8 cellular contexts compared by ENCODE assay signal in genomic region chr14:21383848-21384493, GRCh38. TPM values are rescaled to one million over a fixed set of nuclear protein-coding genes. Genes with fewer than 3 reads are reported as not detected.
DNase-seq lines count a peak whose midpoint lies in the region; TF ChIP-seq lines count a peak whose summit lies in the region.

Gene SUPT16H, minus strand, starts transcription at chr14:21384019. Its CDS starts 92 bp downstream, at chr14:21383927.

- POLR2A ChIA-PET in HEK293T (lab: Yijun Ruan, JAX): interaction anchor here (0.5 to 1.5 kb wide), 14 partner anchors 9 to 313 kb away, joined by 3 to 10 read pairs (median 4); partner anchors contain the start of genes CHD8 and RAB2B

- peak within 1 kb of the TSS; percentile 91 for H3K27ac ChIP-seq in neuronal stem cell (replicated peaks; ENCODE audit: low read length)

- CTCF ChIA-PET in HEK293T (lab: Yijun Ruan, JAX): interaction anchor here (0.6 kb wide), 2 partner anchors 79 to 142 kb away, joined by 3 read pairs; partner anchors contain the start of gene SALL2

- peaks cover 9 to 82% of the 10 kb centered on the region in 2 donors for H3K36me3 ChIP-seq in neuronal stem cell (replicated peaks in 1 of 2; ENCODE audit: control insufficient read depth in 2 of 2, insufficient read depth in 2 of 2, low read length in 2 of 2)

- no peak within 1 kb of the TSS for H2BK12ac ChIP-seq in neuronal stem cell (ENCODE audit: low read length)

- no peaks in the 10 kb centered on the region for H3K79me1 ChIP-seq in neuronal stem cell (ENCODE audit: low read depth, low read length)

- H2AK5ac ChIP-seq in neuronal stem cell (ENCODE audit: low read depth, low read length): no peak within 1 kb of the TSS

- no peak within 1 kb of the TSS for H2BK5ac ChIP-seq in neuronal stem cell (ENCODE audit: low read length)

- H2BK120ac ChIP-seq in neuronal stem cell (ENCODE audit: low read depth, low read length): no peak within 1 kb of the TSS

- H4K8ac ChIP-seq in neuronal stem cell (ENCODE audit: low read depth, low read length): no peak within 1 kb of the TSS

- DNase-seq in GF-D8 (lab: John Stamatoyannopoulos, UW): peak; percentile 83
- peak; percentile 91 for DNase-seq in HEK293T (ENCODE audit: extremely low spot score)
- DNase-seq in MV-4-11 (lab: John Stamatoyannopoulos, UW): peak; percentile 95
- DNase-seq in SK-MEL-5 (ENCODE audit: low read depth, low spot score): peak; percentile 95
- DNase-seq in activated naive CD4-positive, alpha-beta T cell treated with Interleukin-2 at 50 U/mL for 16 hours: peak; percentile 96
- DNase-seq in foreskin melanocyte: peak; percentile 97
- DNase-seq in neuronal stem cell (ENCODE audit: low spot score): peak; percentile 94

- H3K18ac ChIP-seq in neuronal stem cell (ENCODE audit: low read length): peak within 1 kb of the TSS; percentile 95

- H3K9me3 ChIP-seq in neuronal stem cell (replicated peaks in 1 of 2; ENCODE audit: control insufficient read depth in 2 of 2, insufficient read depth in 1 of 2, low read depth in 1 of 2, low read length in 2 of 2): no peaks in the 10 kb centered on the region

- H4K91ac ChIP-seq in neuronal stem cell (ENCODE audit: low read depth, low read length, poor library complexity): no peak within 1 kb of the TSS

- H3K9ac ChIP-seq in neuronal stem cell (ENCODE audit: low read depth, low read length, poor library complexity): peak within 1 kb of the TSS; percentile 87

- TF ChIP-seq CTCF in subcutaneous adipose tissue (IDR thresholded peaks at IDR 0.05; ENCODE audit: low read depth): no peak

- WGBS in neuronal stem cell (ENCODE audit: extremely low coverage in 2 of 2, insufficient read length in 2 of 2, insufficient replicate concordance in 1 of 2), 2 donors: no CpG with 5 or more reads among the region's 54 CpGs

- peak within 1 kb of the TSS; percentile 97 for H2AFZ ChIP-seq in neuronal stem cell (ENCODE audit: low read length)

- H3K4me3 ChIP-seq in neuronal stem cell (ENCODE audit: low read length in 2 of 2): peak within 1 kb of the TSS; percentile 92 to 94

- peaks cover 0 to 7% of the 10 kb centered on the region in 2 donors for H3K4me1 ChIP-seq in neuronal stem cell (ENCODE audit: control insufficient read depth in 2 of 2, insufficient read depth in 1 of 2, low read depth in 1 of 2, low read length in 2 of 2)

- no peaks in the 10 kb centered on the region for H3K27me3 ChIP-seq in neuronal stem cell (ENCODE audit: control insufficient read depth in 3 of 3, insufficient read depth in 3 of 3, low read depth in 1 of 3, low read length in 3 of 3)

- no peak within 1 kb of the TSS for H2BK15ac ChIP-seq in neuronal stem cell (ENCODE audit: low read length)

- H3K23ac ChIP-seq in neuronal stem cell (ENCODE audit: low read depth, low read length, poor library complexity): no peak within 1 kb of the TSS

- H3K14ac ChIP-seq in neuronal stem cell (ENCODE audit: low read length): no peak within 1 kb of the TSS

- H3K4me2 ChIP-seq in neuronal stem cell (ENCODE audit: insufficient read depth, low read length, poor library complexity, severe bottlenecking): peak within 1 kb of the TSS; percentile 79

- H3K4ac ChIP-seq in neuronal stem cell (ENCODE audit: low read length): no peak within 1 kb of the TSS

- in situ Hi-C loops in SK-MEL-5 (cut with HindIII; ENCODE audit: low pct_unique_long_range_greater_than_20kb, low sequenced_read_pairs): no loop called here

TF ChIP-seq in HEK293T, 16 proteins besides CTCF, POLR2A, EP300 and RAD21:
- TF ChIP-seq L3MBTL2 (conservative IDR thresholded peaks at IDR 0.05) (peak; percentile 88), ZNF384 (IDR thresholded peaks at IDR 0.05) (peak; percentile 97), PKNOX1 (IDR thresholded peaks at IDR 0.05) (peak; percentile 70), ELF4 (IDR thresholded peaks at IDR 0.05) (peak; percentile 95), ARNT (IDR thresholded peaks at IDR 0.05) (peak; percentile 50; the same call in 1 of the 2 replicates), HDGF (IDR thresholded peaks at IDR 0.05; ENCODE audit: borderline replicate concordance) (no peak), SP1 (IDR thresholded peaks at IDR 0.05) (no peak)

RNA-seq across cellular contexts. Expression of gene SUPT16H, which starts in this region (rescaled TPM):
- total RNA-seq in SK-MEL-5 (2014; rRNA removed; shearing (Covaris generic)): 72.1 and 84.3 TPM in 2 replicates
- 76.7 and 89.3 TPM in 2 replicates for polyA plus RNA-seq in SK-MEL-5 (2015; cell fraction: cytosol; rRNA removed)
- polyA plus RNA-seq in SK-MEL-5 (2015; cell fraction: nucleus; rRNA removed): 102 and 107 TPM in 2 replicates
- polyA plus RNA-seq in neuronal stem cell (2013, experiment 1 of 2): 124 TPM
- polyA plus RNA-seq in neuronal stem cell (2013, experiment 2 of 2): 125 TPM
- total RNA-seq in subcutaneous adipose tissue: 10 to 100 TPM; 54.8 to 73.7 (median 57.7) TPM

Comparison
In these comparisons a context has a peak if more than half of its experiments do, and no peak if none do; other contexts are left out.
1. Peak in every context shown above with its lines: DNase-seq, H3K4me3 ChIP-seq and H3K27ac ChIP-seq.